ENCODE assay signal across 33 cellular contexts in genomic region chr2:204289066-204289465, GRCh38.
"Had no signal": no experiment of that assay in that cellular context is flagged by ENCODE, and none has a peak within 500 bp of the region (broad histone marks: within the 10 kb centered on the region; RNA-seq: fewer than 3 reads in every experiment).

No MANE protein-coding gene starts in this region.

- H3K4me3 ChIP-seq: body of pancreas, breast epithelium, SJSA1 had no signal

- H3K4me1 ChIP-seq: body of pancreas, breast epithelium had no signal

- H3K36me3 Mint-ChIP-seq: activated CD4-positive, alpha-beta memory T cell treated with anti-CD3 and anti-CD28 coated beads for 36 hours; activated naive CD8-positive, alpha-beta T cell treated with anti-CD3 and anti-CD28 coated beads for 36 hours had no signal

- H3K4me2 ChIP-seq: SK-N-SH had no signal

- H3K4me1 Mint-ChIP-seq: activated B cell treated with CpG ODN at 0.5 μM for 24 hours; activated naive CD8-positive, alpha-beta T cell treated with anti-CD3 and anti-CD28 coated beads for 36 hours had no signal

- H3K27me3 ChIP-seq: body of pancreas, breast epithelium, SJSA1 had no signal

- H3K4me3 Mint-ChIP-seq: activated B cell treated with CpG ODN at 0.5 μM for 24 hours; activated CD4-positive, alpha-beta memory T cell treated with anti-CD3 and anti-CD28 coated beads for 36 hours; activated naive CD8-positive, alpha-beta T cell treated with anti-CD3 and anti-CD28 coated beads for 36 hours; T-helper 1 cell treated with Interleukin-12 subunit alpha and Interleukin-12 subunit beta and Interleukin-4 antibody, amounts not matched to agents 30 μg/mL and 1 μg/mL, for 36 hours; T-helper 2 cell treated with Interferon-gamma antibody and Interleukin-4, amounts not matched to agents 5 μg/mL and 100 μg/mL, for 36 hours had no signal

- DNase-seq: activated B cell treated with CpG ODN at 0.5 μM for 24 hours; activated CD4-positive, alpha-beta memory T cell treated with anti-CD3 and anti-CD28 coated beads for 36 hours; activated CD4-positive, alpha-beta T cell treated with anti-CD3 and anti-CD28 coated beads for 4 hours; activated CD4-positive, alpha-beta T cell treated with anti-CD3 and anti-CD28 coated beads, Interleukin-2, amount 50 U/mL, for 1 hour; activated CD4-positive, CD25-positive, alpha-beta regulatory T cell treated with anti-CD3 and anti-CD28 coated beads, Interleukin-2, amount 50 U/mL, for 72 hours; activated CD8-positive, alpha-beta memory T cell treated with anti-CD3 and anti-CD28 coated beads, Interleukin-2, amount 50 U/mL, for 4 hours; activated effector memory CD4-positive, alpha-beta T cell treated with anti-CD3 and anti-CD28 coated beads, Interleukin-2, amount 50 U/mL, for 16 hours; activated naive CD4-positive, alpha-beta T cell; activated naive CD4-positive, alpha-beta T cell treated with anti-CD3 and anti-CD28 coated beads, Interleukin-2, amount 50 U/mL, for 16 hours; activated naive CD8-positive, alpha-beta T cell treated with anti-CD3 and anti-CD28 coated beads for 36 hours; activated T-cell treated with anti-CD3 and anti-CD28 coated beads for 4 hours; activated T-cell treated with anti-CD3 and anti-CD28 coated beads, Interleukin-2, amount 50 U/mL, for 48 hours; body of pancreas; Karpas-422; NCI-H1105 treated with DMSO at 0.1 percent for 48 hours; NCI-H1436; NCI-H1694; NCI-H1930; NCI-H2081 treated with DMSO at 0.1 percent for 48 hours; NCI-H226; NCI-H446 treated with DMSO at 0.1 percent for 48 hours; NCI-H524; NCI-H69; NCI-H82; NK-92 treated with Interleukin-12 subunit alpha and Interleukin-12 subunit beta, amount 100 ng/mL, for 24 hours; RPMI8226; SHP77 treated with DMSO at 0.1 percent for 48 hours; SK-N-SH had no signal

- H3K9me3 ChIP-seq: body of pancreas, breast epithelium, SJSA1, SK-N-SH had no signal

- H3K9me3 Mint-ChIP-seq: activated B cell treated with CpG ODN at 0.5 μM for 24 hours; activated CD4-positive, alpha-beta memory T cell treated with anti-CD3 and anti-CD28 coated beads for 36 hours; activated naive CD8-positive, alpha-beta T cell treated with anti-CD3 and anti-CD28 coated beads for 36 hours; T-helper 1 cell treated with Interleukin-12 subunit alpha and Interleukin-12 subunit beta and Interleukin-4 antibody, amounts not matched to agents 30 μg/mL and 1 μg/mL, for 36 hours; T-helper 2 cell treated with Interferon-gamma antibody and Interleukin-4, amounts not matched to agents 5 μg/mL and 100 μg/mL, for 36 hours had no signal

- H3K9ac ChIP-seq: SK-N-SH had no signal

- ATAC-seq: body of pancreas, Panc1 had no signal

- H3K27ac ChIP-seq: body of pancreas, breast epithelium, SJSA1 had no signal

- H3K27ac Mint-ChIP-seq: activated B cell treated with CpG ODN at 0.5 μM for 24 hours; activated CD4-positive, alpha-beta memory T cell treated with anti-CD3 and anti-CD28 coated beads for 36 hours; activated naive CD8-positive, alpha-beta T cell treated with anti-CD3 and anti-CD28 coated beads for 36 hours; T-helper 1 cell treated with Interleukin-12 subunit alpha and Interleukin-12 subunit beta and Interleukin-4 antibody, amounts not matched to agents 30 μg/mL and 1 μg/mL, for 36 hours; T-helper 2 cell treated with Interferon-gamma antibody and Interleukin-4, amounts not matched to agents 5 μg/mL and 100 μg/mL, for 36 hours had no signal

- H3K36me3 ChIP-seq: breast epithelium, SJSA1 had no signal
